Comparison of ENCODE assay signal across 21 cellular contexts in genomic region chr7:3790803-3791202, GRCh38.
"Had no signal": no experiment of that assay in that cellular context is flagged by ENCODE, and none has a peak within 500 bp of the region (broad histone marks: within the 10 kb centered on the region; RNA-seq: fewer than 3 reads in every experiment).

No MANE protein-coding gene starts in this region.

- DNase-seq: dermis blood vessel endothelial cell; dorsolateral prefrontal cortex; effector CD4-positive, alpha-beta T cell; effector memory CD4-positive, alpha-beta T cell; foreskin keratinocyte; head of caudate nucleus; heart right ventricle; left cardiac atrium; left lung; left ventricle myocardium superior; lower lobe of right lung; mesendoderm; midbrain; naive thymus-derived CD4-positive, alpha-beta T cell had no signal

- H3K27ac ChIP-seq: coronary artery, dorsolateral prefrontal cortex, foreskin keratinocyte, gastroesophageal sphincter, heart right ventricle, left lung, lower lobe of right lung had no signal

- H3K27me3 ChIP-seq: foreskin keratinocyte, gastroesophageal sphincter had no signal

- H3K4me1 ChIP-seq: foreskin keratinocyte, gastroesophageal sphincter, heart right ventricle, left lung, lower lobe of right lung had no signal

- ATAC-seq: foreskin keratinocyte; gastroesophageal sphincter; heart right ventricle; left cardiac atrium; left lung; left ventricle myocardium superior; lower lobe of right lung; naive thymus-derived CD4-positive, alpha-beta T cell had no signal

- H3K9me3 ChIP-seq: gastroesophageal sphincter, heart right ventricle, left lung, lower lobe of right lung had no signal

- FAIRE-seq: colon, endothelial cell of umbilical vein, frontal cortex, islet of Langerhans, keratinocyte had no signal

- H3K4me3 ChIP-seq: coronary artery, dorsolateral prefrontal cortex, gastroesophageal sphincter, heart right ventricle, left lung, lower lobe of right lung had no signal

- H3K36me3 ChIP-seq: gastroesophageal sphincter, heart right ventricle, left lung, lower lobe of right lung had no signal
